Comparison of ENCODE assay signal across 11 cellular contexts in the genomic region with DNA sequence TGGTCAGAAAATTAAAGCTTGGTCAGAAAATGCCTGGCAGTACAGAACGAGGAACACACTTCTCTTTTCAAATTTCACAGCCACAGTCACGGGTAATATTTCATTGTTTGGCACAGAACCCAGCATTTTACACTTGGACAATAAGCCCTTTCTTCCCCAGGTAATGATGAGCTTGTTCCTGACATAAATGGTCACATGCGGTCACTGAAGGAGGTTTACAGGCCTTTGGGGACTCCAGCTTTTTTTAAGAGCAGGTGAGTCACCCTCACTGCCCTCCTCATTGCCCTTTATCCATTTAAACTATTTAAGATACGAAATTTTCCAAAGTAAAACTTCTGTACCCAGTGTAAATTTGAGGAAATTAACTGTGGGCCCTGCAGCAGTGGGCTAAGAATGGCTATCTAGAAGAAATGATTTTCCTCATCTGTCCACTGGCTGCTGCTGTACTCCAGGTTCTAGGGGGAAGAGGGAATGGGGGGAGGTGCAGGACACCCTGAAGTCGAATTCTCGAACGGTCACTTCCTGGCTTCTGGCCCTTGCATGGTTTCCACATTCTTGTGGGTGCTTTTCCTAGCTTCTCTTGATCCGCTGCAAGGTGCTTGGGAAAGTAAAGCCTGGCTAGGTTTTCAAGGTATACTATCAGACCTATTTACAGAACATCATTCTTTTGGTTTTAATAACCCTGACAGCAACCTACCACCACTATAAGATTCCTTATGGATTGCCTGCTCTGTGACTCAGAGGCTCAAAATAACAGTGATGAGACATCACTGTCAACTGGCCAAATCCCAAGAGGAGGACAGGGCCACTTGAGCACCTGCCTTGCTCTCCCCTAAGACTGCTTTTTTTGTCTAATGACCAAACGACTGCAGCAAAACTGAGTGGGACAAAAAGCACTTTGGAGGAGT.
DNase-seq lines count a peak whose midpoint lies in the region; ATAC-seq and TF ChIP-seq lines count a peak whose summit lies in the region.
"Had no signal": no experiment of that assay in that cellular context is flagged by ENCODE, and none has a peak within 500 bp of the region (broad histone marks: within the 10 kb centered on the region; RNA-seq: fewer than 3 reads in every experiment).

No MANE protein-coding gene starts in this region.

- H3K27ac Mint-ChIP-seq in effector memory CD8-positive, alpha-beta T cell, result peak overlapping the region; percentile 16 to 24

- H3K4me1 Mint-ChIP-seq in effector memory CD8-positive, alpha-beta T cell (ENCODE audit: low read depth in 2 of 2), result no peaks in the 10 kb centered on the region

- TF ChIP-seq POLR2A in prostate gland (IDR thresholded peaks at IDR 0.05), result no peak

- H3K9me3 ChIP-seq in prostate gland (no peaks in the 10 kb centered on the region), ascending aorta (no peaks in the 10 kb centered on the region)
- H3K9me3 ChIP-seq: esophagus squamous epithelium, ovary had no signal

- intact Hi-C loops in prostate gland (cut with DNase I) (no loop called here), ascending aorta (cut with DNase I) (no loop called here)

- H3K27me3 ChIP-seq in prostate gland (replicated peaks; ENCODE audit: insufficient read depth), result no peaks in the 10 kb centered on the region
- H3K27me3 ChIP-seq in ascending aorta, result no peaks in the 10 kb centered on the region
- H3K27me3 ChIP-seq: esophagus squamous epithelium, ovary had no signal

- peak overlapping the region in 1 of 2 donors; percentile 39 for H3K27ac ChIP-seq in prostate gland
- H3K27ac ChIP-seq in ascending aorta, result peak overlapping the region in 1 of 2 donors; percentile 1
- H3K27ac ChIP-seq: esophagus squamous epithelium, ovary had no signal

- ATAC-seq in effector memory CD8-positive, alpha-beta T cell (replicated peaks), result no peak
- ATAC-seq in GM19397 (IDR thresholded peaks at IDR 0.05; ENCODE audit: unreplicated experiment), result no peak
- no peak for ATAC-seq in HG03139 (IDR thresholded peaks at IDR 0.05; ENCODE audit: unreplicated experiment)

- no peaks in the 10 kb centered on the region for H3K27me3 Mint-ChIP-seq in effector memory CD8-positive, alpha-beta T cell

- WGBS in prostate gland, result 58% methylated on average over 9 of the region's 9 CpGs

- DNase-seq in GM04504 (ENCODE audit: low read depth) (peak; percentile 41), NCI-H446 treated with DMSO at 0.1 percent for 48 hours (lab: John Stamatoyannopoulos, UW) (peak; percentile 40), prostate gland (ENCODE audit: low spot score) (peak; percentile 67), epidermal melanocyte (ENCODE audit: insufficient read length, low spot score) (no peak), ascending aorta (ENCODE audit: low spot score in 2 of 2) (no peak)
- no peak for DNase-seq in effector memory CD8-positive, alpha-beta T cell
- DNase-seq: activated T-cell treated with anti-CD3 and anti-CD28 coated beads for 4 hours, esophagus squamous epithelium, ovary had no signal

- H3K4me1 ChIP-seq in prostate gland (replicated peaks) (peaks cover 7% of the 10 kb centered on the region), ascending aorta (peaks cover 0 to 2% of the 10 kb centered on the region in 2 donors)

- H3K4me3 Mint-ChIP-seq in effector memory CD8-positive, alpha-beta T cell, result no peak overlapping the region

- H3K4me3 ChIP-seq in prostate gland (no peak overlapping the region), ascending aorta (no peak overlapping the region)
- H3K4me3 ChIP-seq: esophagus squamous epithelium, ovary had no signal

- H3K36me3 ChIP-seq in prostate gland (no peaks in the 10 kb centered on the region), ascending aorta (peaks cover 17 to 48% of the 10 kb centered on the region in 2 donors)
- H3K36me3 ChIP-seq: ovary had no signal

- no peak for TF ChIP-seq CTCF in prostate gland (IDR thresholded peaks at IDR 0.05)
- no peak for TF ChIP-seq CTCF in ascending aorta (IDR thresholded peaks at IDR 0.05)

- H3K9me3 Mint-ChIP-seq in effector memory CD8-positive, alpha-beta T cell, result no peaks in the 10 kb centered on the region

- H3K36me3 Mint-ChIP-seq in effector memory CD8-positive, alpha-beta T cell (ENCODE audit: insufficient read depth), result peaks cover 45% of the 10 kb centered on the region

Comparison
In these comparisons a context has a peak if more than half of its experiments do, and no peak if none do; other contexts are left out.
1. DNase-seq: peak in GM04504 (single experiment), NCI-H446 treated with DMSO at 0.1 percent for 48 hours (single experiment) and prostate gland (single experiment); none in effector memory CD8-positive, alpha-beta T cell (0 of 3), epidermal melanocyte (single experiment) and ascending aorta (0 of 2).